Comparison of ENCODE assay signal across 23 cellular contexts in genomic region chr7:138477081-138477578, GRCh38. TPM values are rescaled to one million over a fixed set of nuclear protein-coding genes. Genes with fewer than 3 reads are reported as not detected.
DNase-seq lines count a peak whose midpoint lies in the region; TF ChIP-seq lines count a peak whose summit lies in the region.
"Had no signal": no experiment of that assay in that cellular context is flagged by ENCODE, and none has a peak within 500 bp of the region (broad histone marks: within the 10 kb centered on the region; RNA-seq: fewer than 3 reads in every experiment).

No MANE protein-coding gene starts in this region.

- H3K9me2 ChIP-seq in hepatocyte (replicated peaks; ENCODE audit: insufficient read depth), result no peaks in the 10 kb centered on the region

- WGBS in hepatocyte (ENCODE audit: low lambda C conversion rate, missing lambda C conversion rate), result 58% methylated on average over 4 of the region's 4 CpGs
- WGBS in prostate gland, result 52% methylated on average over 4 of the region's 4 CpGs

- H3K4me1 ChIP-seq in hepatocyte (ENCODE audit: insufficient read depth) (peaks cover 14% of the 10 kb centered on the region), prostate gland (replicated peaks) (peaks cover 2% of the 10 kb centered on the region)
- H3K4me1 ChIP-seq: breast epithelium had no signal

- CTCF ChIA-PET in GM10248 (lab: Yijun Ruan, JAX), result interaction anchor here (4.1 kb wide), 1 partner anchor 11 kb away, joined by 11 read pairs; no protein-coding TSS in a partner anchor

- POLR2A ChIA-PET in GM10248 (lab: Yijun Ruan, JAX), result no interaction called here

- H3K36me3 ChIP-seq in hepatocyte (replicated peaks; ENCODE audit: insufficient read depth, low read depth) (no peaks in the 10 kb centered on the region), prostate gland (no peaks in the 10 kb centered on the region)
- H3K36me3 ChIP-seq: breast epithelium, thoracic aorta had no signal

- H3K79me2 ChIP-seq in hepatocyte, result peaks cover 100% of the 10 kb centered on the region

- H4K20me1 ChIP-seq in hepatocyte (ENCODE audit: insufficient read depth, poor library complexity, severe bottlenecking), result peaks cover 90% of the 10 kb centered on the region

- DNase-seq in DMS153 (lab: John Stamatoyannopoulos, UW), result peak; percentile 13
- DNase-seq in DMS153 treated with DMSO at 0.1 percent for 48 hours (lab: John Stamatoyannopoulos, UW; ENCODE audit: unreplicated experiment), result no peak
- DNase-seq in NCI-H526 treated with DMSO at 0.1 percent for 48 hours (lab: John Stamatoyannopoulos, UW), result peak; percentile 18
- no peak for DNase-seq in hepatocyte (ENCODE audit: low spot score)
- no peak for DNase-seq in prostate gland (ENCODE audit: low spot score)
- no peak for DNase-seq in NCI-H187 (lab: John Stamatoyannopoulos, UW)
- no peak for DNase-seq in NCI-H1436 treated with DMSO at 0.1 percent for 48 hours (lab: John Stamatoyannopoulos, UW)
- DNase-seq in GM10248 (ENCODE audit: extremely low spot score), result no peak
- DNase-seq: 8988T; activated CD8-positive, alpha-beta T cell treated with anti-CD3 and anti-CD28 coated beads, Interleukin-2, amount 10 ng/mL, durations not matched to agents 7 days and 5 days; activated naive CD4-positive, alpha-beta T cell; activated T-cell treated with anti-CD3 and anti-CD28 coated beads, Interleukin-2, amount 50 U/mL, for 1 hour; cortex of kidney; GM23248; Kasumi-1; left ventricle myocardium superior; NCI-H1048; NCI-H2029 treated with DMSO at 0.1 percent for 48 hours; NCI-H446 treated with DMSO at 0.1 percent for 48 hours; stimulated activated CD4-positive, alpha-beta T cell treated with anti-CD3 and anti-CD28 coated beads, Interleukin-1b, Interleukin-23, amount 100 ng/mL, for 48 hours; T1000 had no signal

- H3K27ac ChIP-seq in hepatocyte (peak overlapping the region; percentile 23), prostate gland (peak overlapping the region; percentile 40 to 71)
- H3K27ac ChIP-seq: breast epithelium, GM23248, thoracic aorta had no signal

- H3K27me3 ChIP-seq in hepatocyte (no peaks in the 10 kb centered on the region), prostate gland (replicated peaks; ENCODE audit: insufficient read depth) (no peaks in the 10 kb centered on the region)
- H3K27me3 ChIP-seq: breast epithelium had no signal

- TF ChIP-seq CTCF in hepatocyte (IDR thresholded peaks at IDR 0.05; ENCODE audit: poor library complexity), result no peak
- TF ChIP-seq CTCF in prostate gland (IDR thresholded peaks at IDR 0.05), result no peak
- no peak for TF ChIP-seq CTCF in GM10248 (IDR thresholded peaks at IDR 0.05; ENCODE audit: control extremely low read depth, extremely low read depth, low read depth, missing control alignments)

- H3K4me3 ChIP-seq in hepatocyte, result no peak overlapping the region
- no peak overlapping the region for H3K4me3 ChIP-seq in prostate gland
- H3K4me3 ChIP-seq: breast epithelium, GM23248, thoracic aorta had no signal

- intact Hi-C loops in prostate gland (cut with DNase I), result no loop called here

- H2AFZ ChIP-seq in hepatocyte, result no peak overlapping the region
- H2AFZ ChIP-seq: GM23248 had no signal

- TF ChIP-seq POLR2A in prostate gland (IDR thresholded peaks at IDR 0.05), result no peak

- no peaks in the 10 kb centered on the region for H3K9me3 ChIP-seq in hepatocyte (ENCODE audit: low read depth)
- no peaks in the 10 kb centered on the region for H3K9me3 ChIP-seq in prostate gland
- H3K9me3 ChIP-seq: breast epithelium, thoracic aorta had no signal

- H3K4me2 ChIP-seq in hepatocyte, result peak overlapping the region; percentile 45

RNA-seq across cellular contexts. Expression of gene TRIM24, which starts 17.1 kb away (rescaled TPM):
- total RNA-seq in hepatocyte (63.1 and 64.1 TPM in 2 replicates), prostate gland (10 to 100 TPM; 38.9 to 42.6 TPM)
- polyA plus RNA-seq in hepatocyte, result 46.8 and 47.8 TPM in 2 replicates

Comparison
In these comparisons a context has a peak if more than half of its experiments do, and no peak if none do; other contexts are left out.
1. DNase-seq: peak in DMS153 (single experiment) and NCI-H526 treated with DMSO at 0.1 percent for 48 hours (single experiment); none in DMS153 treated with DMSO at 0.1 percent for 48 hours (single experiment), hepatocyte (single experiment), prostate gland (single experiment), NCI-H187 (0 of 2), NCI-H1436 treated with DMSO at 0.1 percent for 48 hours (single experiment) and GM10248 (single experiment).